Comparison of ENCODE assay signal across 9 cellular contexts in the genomic region with DNA sequence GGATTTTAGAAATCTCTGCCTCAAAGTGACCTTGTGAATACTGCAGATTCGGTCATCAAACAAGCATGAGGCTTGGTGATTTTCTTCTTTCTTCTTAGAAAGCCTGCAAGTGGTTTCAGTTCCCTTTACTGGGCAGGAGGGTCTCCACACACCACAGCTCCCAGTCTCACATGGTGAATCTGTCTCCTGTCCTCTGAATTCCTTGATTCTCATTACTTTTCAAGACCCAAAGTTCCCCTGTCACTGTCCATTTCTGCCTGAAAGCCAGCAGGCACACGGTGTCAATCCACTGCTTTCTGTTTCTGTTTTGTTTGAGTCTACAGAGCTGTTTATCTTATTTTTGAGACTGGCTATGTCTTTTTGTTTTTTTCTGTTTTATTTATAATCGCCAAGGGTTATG. TPM values are rescaled to one million over a fixed set of nuclear protein-coding genes. Genes with fewer than 3 reads are reported as not detected.
DNase-seq lines count a peak whose midpoint lies in the region; ATAC-seq, FAIRE-seq and TF ChIP-seq lines count a peak whose summit lies in the region.
"Had no signal": no experiment of that assay in that cellular context is flagged by ENCODE, and none has a peak within 500 bp of the region (broad histone marks: within the 10 kb centered on the region; RNA-seq: fewer than 3 reads in every experiment).

No MANE protein-coding gene starts in this region.

- H3K4me3 Mint-ChIP-seq in astrocyte (ENCODE audit: unreplicated experiment), result no peak overlapping the region

- DNase-seq in NOMO-1 treated with DMSO at 0.1 percent for 48 hours (lab: John Stamatoyannopoulos, UW; ENCODE audit: unreplicated experiment) (peak; percentile 41), NOMO-1 treated with dmso at 0.1 percent for 144 hours (lab: John Stamatoyannopoulos, UW; ENCODE audit: unreplicated experiment) (no peak), astrocyte (ENCODE audit: low read depth) (no peak), mucosa of descending colon (no peak), NCI-H446 (lab: John Stamatoyannopoulos, UW) (no peak), NCI-H510A (lab: John Stamatoyannopoulos, UW) (no peak)

- no peaks in the 10 kb centered on the region for H4K20me1 ChIP-seq in astrocyte (ENCODE audit: insufficient read depth, low read length)

- no peaks in the 10 kb centered on the region for H3K9me3 Mint-ChIP-seq in astrocyte (ENCODE audit: unreplicated experiment)

- H3K27ac ChIP-seq in astrocyte (ENCODE audit: low read depth, low read length), result no peak overlapping the region
- peak overlapping the region; percentile 39 for H3K27ac ChIP-seq in skeletal muscle tissue (ENCODE audit: low read depth, low read length)

- no peaks in the 10 kb centered on the region for H3K27me3 ChIP-seq in astrocyte (ENCODE audit: insufficient read depth, low read length)
- H3K27me3 ChIP-seq in skeletal muscle tissue (ENCODE audit: control insufficient read depth in 3 of 3, insufficient read depth in 3 of 3, low read length in 3 of 3), result no peaks in the 10 kb centered on the region

- H3K4me1 ChIP-seq in astrocyte (ENCODE audit: insufficient read depth, low read length), result peaks cover 11% of the 10 kb centered on the region
- peaks cover 0 to 11% (median 4%) of the 10 kb centered on the region in 3 donors for H3K4me1 ChIP-seq in skeletal muscle tissue (ENCODE audit: control insufficient read depth in 3 of 3, insufficient read depth in 3 of 3, low read length in 3 of 3)
- no peaks in the 10 kb centered on the region for H3K4me1 ChIP-seq in mucosa of descending colon (ENCODE audit: low read depth)

- H3K4me3 ChIP-seq in astrocyte (ENCODE audit: insufficient read depth, low read depth, low read length), result peak overlapping the region; percentile 0
- H3K4me3 ChIP-seq in skeletal muscle tissue (ENCODE audit: low read length in 3 of 3), result peak overlapping the region; percentile 14 to 50 (median 33)
- H3K4me3 ChIP-seq in mucosa of descending colon, result no peak overlapping the region

- peak overlapping the region; percentile 36 for H3K27ac Mint-ChIP-seq in astrocyte (ENCODE audit: unreplicated experiment)

- H3K27me3 Mint-ChIP-seq in astrocyte (ENCODE audit: low read depth, unreplicated experiment), result peaks cover 2% of the 10 kb centered on the region

- peaks cover 7% of the 10 kb centered on the region for H3K4me1 Mint-ChIP-seq in astrocyte (ENCODE audit: low read depth, unreplicated experiment)

- FAIRE-seq in astrocyte (lab: Jason Lieb, UNC), result no peak
- FAIRE-seq: A204.1 had no signal

- peak overlapping the region; percentile 55 for H3K4me2 ChIP-seq in astrocyte (ENCODE audit: low read length)

- TF ChIP-seq CTCF in astrocyte (IDR thresholded peaks at IDR 0.05; ENCODE audit: insufficient read depth, low read depth, low read length), result no peak
- TF ChIP-seq CTCF in mucosa of descending colon (IDR thresholded peaks at IDR 0.05), result no peak

- no peaks in the 10 kb centered on the region for H3K36me3 Mint-ChIP-seq in astrocyte (ENCODE audit: low read depth, unreplicated experiment)

- no peaks in the 10 kb centered on the region for H3K9me3 ChIP-seq in astrocyte (ENCODE audit: insufficient read depth, low read depth, low read length)
- no peaks in the 10 kb centered on the region for H3K9me3 ChIP-seq in skeletal muscle tissue (ENCODE audit: control insufficient read depth in 3 of 3, low read length in 3 of 3)
- no peaks in the 10 kb centered on the region for H3K9me3 ChIP-seq in mucosa of descending colon

- no peaks in the 10 kb centered on the region for H3K79me2 ChIP-seq in astrocyte (ENCODE audit: insufficient read depth, low read length)

- H3K9ac ChIP-seq in astrocyte (ENCODE audit: low read length), result peak overlapping the region; percentile 21
- peak overlapping the region in 1 of 3 donors; percentile 63 for H3K9ac ChIP-seq in skeletal muscle tissue (ENCODE audit: low read depth in 1 of 3, low read length in 3 of 3)

- no peak overlapping the region for H2AFZ ChIP-seq in astrocyte (ENCODE audit: low read depth, low read length)

- intact Hi-C loops in mucosa of descending colon (cut with DNase I, micrococcal nuclease), result no loop called here

- H3K36me3 ChIP-seq in astrocyte (ENCODE audit: insufficient read depth, low read length) (no peaks in the 10 kb centered on the region), skeletal muscle tissue (ENCODE audit: control insufficient read depth in 3 of 3, insufficient read depth in 3 of 3, low read length in 3 of 3) (no peaks in the 10 kb centered on the region), mucosa of descending colon (ENCODE audit: low read depth) (no peaks in the 10 kb centered on the region)

- ATAC-seq in HG03025 (IDR thresholded peaks at IDR 0.05; ENCODE audit: low FRiP score, unreplicated experiment) (peak; percentile 85), mucosa of descending colon (no peak)

RNA-seq across cellular contexts. Expression of gene HSPB3, which starts 14.2 kb away (rescaled TPM):
- total RNA-seq in astrocyte (not detected in 2 replicates), skeletal muscle tissue (151 TPM), mucosa of descending colon (1 to 10 TPM in 2 of 3 donors, under 1 TPM in 1; 0.78 to 4.6 (median 1.5) TPM)

RNA-seq across cellular contexts. Expression of gene SNX18, which starts 47.9 kb away (rescaled TPM):
- 38.8 and 43.5 TPM in 2 replicates for total RNA-seq in astrocyte
- 29.2 TPM for total RNA-seq in skeletal muscle tissue
- 10 to 100 TPM in 2 of 3 donors, 1 to 10 TPM in 1; 8.7 to 28.9 (median 13.7) TPM for total RNA-seq in mucosa of descending colon

Comparison
In these comparisons a context has a peak if more than half of its experiments do, and no peak if none do; other contexts are left out.
1. RNA of gene HSPB3, which starts 14.2 kb away (total RNA-seq): 151 TPM in skeletal muscle tissue (single experiment); 0.78 to 4.6 TPM in mucosa of descending colon and not detected in astrocyte; every median in the first group is over 10 times any median in the second.